ENCODE assay signal across 18 cellular contexts in genomic region chr2:220393717-220394116, GRCh38.
"Had no signal": no experiment of that assay in that cellular context is flagged by ENCODE, and none has a peak within 500 bp of the region (broad histone marks: within the 10 kb centered on the region; RNA-seq: fewer than 3 reads in every experiment).

No MANE protein-coding gene starts in this region.

- H3K4me3 Mint-ChIP-seq: activated naive CD4-positive, alpha-beta T cell treated with anti-CD3 and anti-CD28 coated beads, Interleukin-2, amount 50 U/mL, for 24 hours; effector memory CD8-positive, alpha-beta T cell; immature natural killer cell; nephron; stimulated activated naive B cell treated with anti-CD40 and anti-IgM and Interleukin-4, amounts not matched to agents 10 μg/mL and 1 μg/mL and 100 μg/mL, for 72 hours had no signal

- ATAC-seq: effector memory CD8-positive, alpha-beta T cell; lower lobe of right lung; stimulated activated naive B cell treated with anti-CD40 and anti-IgM and Interleukin-4, amounts not matched to agents 10 μg/mL and 1 μg/mL and 100 μg/mL, for 72 hours had no signal

- H3K27me3 Mint-ChIP-seq: effector memory CD8-positive, alpha-beta T cell; stimulated activated naive B cell treated with anti-CD40 and anti-IgM and Interleukin-4, amounts not matched to agents 10 μg/mL and 1 μg/mL and 100 μg/mL, for 72 hours had no signal

- H3K27ac ChIP-seq: adrenal gland, esophagus squamous epithelium, lower lobe of right lung, parathyroid adenoma, spleen, thoracic aorta, upper lobe of left lung, WERI-Rb-1 had no signal

- H3K4me1 ChIP-seq: adrenal gland, esophagus squamous epithelium, lower lobe of right lung, parathyroid adenoma, spleen, upper lobe of left lung had no signal

- H3K9me3 ChIP-seq: adrenal gland, esophagus squamous epithelium, lower lobe of right lung, spleen, thoracic aorta, upper lobe of left lung had no signal

- H3K27me3 ChIP-seq: adrenal gland, esophagus squamous epithelium, heart right ventricle, spleen, upper lobe of left lung had no signal

- H2AFZ ChIP-seq: parathyroid adenoma had no signal

- H3K36me3 ChIP-seq: adrenal gland, esophagus squamous epithelium, heart right ventricle, lower lobe of right lung, spleen, thoracic aorta, upper lobe of left lung, WERI-Rb-1 had no signal

- DNase-seq: activated CD4-positive, alpha-beta T cell treated with anti-CD3 and anti-CD28 coated beads for 1 hour; activated CD8-positive, alpha-beta memory T cell treated with anti-CD3 and anti-CD28 coated beads for 24 hours; activated CD8-positive, alpha-beta memory T cell treated with anti-CD3 and anti-CD28 coated beads, Interleukin-2, amount 50 U/mL, for 48 hours; activated gamma-delta T cell; effector memory CD8-positive, alpha-beta T cell; esophagus squamous epithelium; immature natural killer cell; lower lobe of right lung; spleen; stimulated activated naive B cell treated with anti-CD40 and anti-IgM and Interleukin-4, amounts not matched to agents 10 μg/mL and 1 μg/mL and 100 μg/mL, for 72 hours; upper lobe of left lung; WERI-Rb-1 had no signal

- H3K9ac ChIP-seq: parathyroid adenoma had no signal

- H3K27ac Mint-ChIP-seq: activated naive CD4-positive, alpha-beta T cell treated with anti-CD3 and anti-CD28 coated beads, Interleukin-2, amount 50 U/mL, for 24 hours; effector memory CD8-positive, alpha-beta T cell; immature natural killer cell; nephron; stimulated activated naive B cell treated with anti-CD40 and anti-IgM and Interleukin-4, amounts not matched to agents 10 μg/mL and 1 μg/mL and 100 μg/mL, for 72 hours had no signal

- H3K9me3 Mint-ChIP-seq: activated naive CD4-positive, alpha-beta T cell treated with anti-CD3 and anti-CD28 coated beads, Interleukin-2, amount 50 U/mL, for 24 hours; stimulated activated naive B cell treated with anti-CD40 and anti-IgM and Interleukin-4, amounts not matched to agents 10 μg/mL and 1 μg/mL and 100 μg/mL, for 72 hours had no signal

- H3K4me3 ChIP-seq: adrenal gland, esophagus squamous epithelium, heart right ventricle, lower lobe of right lung, spleen, thoracic aorta, upper lobe of left lung had no signal

- H3K4me1 Mint-ChIP-seq: activated naive CD4-positive, alpha-beta T cell treated with anti-CD3 and anti-CD28 coated beads, Interleukin-2, amount 50 U/mL, for 24 hours; immature natural killer cell; nephron; stimulated activated naive B cell treated with anti-CD40 and anti-IgM and Interleukin-4, amounts not matched to agents 10 μg/mL and 1 μg/mL and 100 μg/mL, for 72 hours had no signal

- H3K79me2 ChIP-seq: parathyroid adenoma had no signal

- H3K36me3 Mint-ChIP-seq: activated naive CD4-positive, alpha-beta T cell treated with anti-CD3 and anti-CD28 coated beads, Interleukin-2, amount 50 U/mL, for 24 hours; immature natural killer cell; stimulated activated naive B cell treated with anti-CD40 and anti-IgM and Interleukin-4, amounts not matched to agents 10 μg/mL and 1 μg/mL and 100 μg/mL, for 72 hours had no signal
